Comparison of ENCODE assay signal across 2 cellular contexts in the genomic region with DNA sequence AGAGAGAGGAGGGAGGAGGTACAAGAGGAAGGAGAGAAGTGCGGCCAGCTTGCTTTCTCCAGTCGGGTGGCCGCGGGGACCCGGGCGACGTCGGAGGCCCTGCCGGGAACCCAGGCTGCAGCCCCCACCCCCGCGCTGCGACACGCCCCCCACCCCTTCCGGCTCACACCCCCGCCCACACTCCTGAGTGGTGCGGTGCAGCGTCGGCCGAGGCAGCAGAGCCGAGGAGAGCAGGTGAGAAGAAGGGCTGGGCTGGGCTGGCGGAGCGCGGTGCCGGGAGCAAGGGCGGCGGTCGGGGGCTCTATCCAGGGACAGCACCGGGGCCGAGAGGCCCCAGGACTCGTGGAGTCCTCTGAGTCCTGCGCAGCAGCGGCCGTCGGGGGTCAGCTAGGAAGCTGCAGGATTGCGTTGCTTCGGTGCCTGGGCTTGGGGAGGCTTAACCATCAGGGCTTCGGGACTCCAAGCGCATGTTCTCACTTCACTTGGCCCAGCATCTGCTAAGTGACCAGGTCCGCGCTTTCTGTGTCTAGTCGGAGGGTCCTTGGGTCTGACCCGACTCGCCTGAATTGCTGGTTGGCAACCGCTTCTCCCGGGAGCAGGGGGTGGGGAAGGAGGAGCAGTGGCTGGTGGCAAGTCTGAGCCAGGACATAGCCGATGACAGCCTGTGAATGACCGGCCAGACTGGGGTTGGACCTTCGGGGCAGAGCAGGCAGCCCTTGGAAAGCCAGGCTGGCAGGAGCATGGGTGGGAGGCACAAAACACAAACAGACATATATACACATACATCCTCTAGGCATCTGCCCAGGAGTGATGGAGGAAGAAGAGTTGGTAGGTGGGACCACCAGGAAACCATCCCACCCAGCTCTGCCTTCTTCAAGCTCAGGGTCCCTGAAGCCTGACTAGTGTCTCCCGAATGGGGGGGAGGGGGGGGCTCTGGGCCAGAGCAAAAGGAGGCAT.
TF ChIP-seq lines count a peak whose summit lies in the region.

No MANE protein-coding gene starts in this region.

TF ChIP-seq in HEK293, 187 proteins besides CTCF, POLR2A, EP300 and RAD21:
- TF ChIP-seq ZBTB44 (tag by site-specific recombination; IDR thresholded peaks at IDR 0.05) (no peak), ZFHX2 (tag by site-specific recombination; conservative IDR thresholded peaks at IDR 0.05) (0 out of 2 replicates have a peak, but pooled peaks have one; percentile 7)

TF ChIP-seq in endothelial cell of umbilical vein, 7 proteins besides CTCF, POLR2A, EP300 and RAD21:
- TF ChIP-seq POLR2AphosphoS5 (IDR thresholded peaks at IDR 0.05; ENCODE audit: insufficient read depth, low read depth, low read length) (no peak), EZH2 (IDR thresholded peaks at IDR 0.05; ENCODE audit: borderline replicate concordance, low read depth, low read length, severe bottlenecking) (peak; percentile 63)
